ENCODE assay signal across 10 cellular contexts in the genomic region with DNA sequence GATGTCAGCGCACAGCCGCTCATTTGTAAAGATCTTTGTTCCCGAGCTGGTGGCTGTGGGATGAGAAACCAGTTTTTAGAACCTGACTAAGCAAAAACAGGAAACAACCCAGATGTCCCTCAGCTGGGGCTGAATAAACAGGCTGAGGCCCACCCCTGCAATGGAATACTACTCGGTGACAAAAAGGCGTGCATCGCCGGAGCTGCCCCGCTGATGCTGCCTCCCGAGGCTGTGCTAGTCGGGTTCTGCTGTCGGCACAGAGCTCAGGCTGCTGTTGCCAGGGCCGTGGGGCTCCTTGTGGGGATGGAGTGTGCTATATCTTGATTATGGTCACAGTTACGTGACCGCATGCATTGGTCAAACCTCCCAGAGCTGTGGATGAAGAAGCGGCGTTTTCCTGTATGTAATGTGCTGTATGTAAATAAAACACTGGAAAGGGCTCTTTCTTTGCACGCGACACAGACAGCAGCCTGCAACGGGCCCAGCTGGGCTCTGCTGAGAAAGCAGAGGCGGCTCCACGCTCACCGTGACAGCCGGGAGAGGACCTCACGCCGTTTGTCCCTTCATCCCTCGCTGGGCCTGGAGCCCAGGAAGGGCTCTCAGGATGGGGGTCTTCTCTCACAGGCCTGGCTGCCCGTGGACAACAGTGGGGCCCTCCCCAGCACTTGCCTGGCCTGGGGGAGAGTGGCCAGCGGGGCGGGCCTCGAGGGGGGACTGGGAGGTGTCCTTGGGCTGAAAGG. TPM values are rescaled to one million over a fixed set of nuclear protein-coding genes. Genes with fewer than 3 reads are reported as not detected.
DNase-seq lines count a peak whose midpoint lies in the region; ATAC-seq, FAIRE-seq and TF ChIP-seq lines count a peak whose summit lies in the region.
"Had no signal": no experiment of that assay in that cellular context is flagged by ENCODE, and none has a peak within 500 bp of the region (broad histone marks: within the 10 kb centered on the region; RNA-seq: fewer than 3 reads in every experiment).

No MANE protein-coding gene starts in this region.

- no peaks in the 10 kb centered on the region for H3K27me3 Mint-ChIP-seq in activated CD8-positive, alpha-beta T cell treated with anti-CD3 and anti-CD28 coated beads for 36 hours
- H3K27me3 Mint-ChIP-seq in activated CD8-positive, alpha-beta T cell treated with anti-CD3 and anti-CD28 coated beads, Interleukin-2, amount 10 ng/mL, durations not matched to agents 7 days and 5 days (ENCODE audit: low read depth), result no peaks in the 10 kb centered on the region

- POLR2A ChIA-PET in activated CD8-positive, alpha-beta T cell treated with anti-CD3 and anti-CD28 coated beads for 36 hours (lab: Charles Lee), result no interaction called here
- POLR2A ChIA-PET in activated CD8-positive, alpha-beta T cell treated with anti-CD3 and anti-CD28 coated beads, Interleukin-2, amount 10 ng/mL, durations not matched to agents 7 days and 5 days (lab: Charles Lee), result no interaction called here

- H3K9me3 ChIP-seq in lower lobe of right lung, result no peaks in the 10 kb centered on the region
- H3K9me3 ChIP-seq: ascending aorta had no signal

- TF ChIP-seq CTCF in cardiac fibroblast (IDR thresholded peaks at IDR 0.05; ENCODE audit: low read depth, low read length), result no peak
- no peak for TF ChIP-seq CTCF in lower lobe of right lung (IDR thresholded peaks at IDR 0.05)
- no peak for TF ChIP-seq CTCF in activated CD8-positive, alpha-beta T cell treated with anti-CD3 and anti-CD28 coated beads for 36 hours (IDR thresholded peaks at IDR 0.05)

- H3K27me3 ChIP-seq in lower lobe of right lung (ENCODE audit: low read depth), result no peaks in the 10 kb centered on the region
- H3K27me3 ChIP-seq: ascending aorta had no signal

- H3K4me3 ChIP-seq in cardiac fibroblast (replicated peaks in 1 of 2; ENCODE audit: low read depth in 2 of 2, low read length in 2 of 2) (no peak overlapping the region), lower lobe of right lung (no peak overlapping the region)
- H3K4me3 ChIP-seq: ascending aorta had no signal

- H3K4me1 ChIP-seq in lower lobe of right lung, result peaks cover 24% of the 10 kb centered on the region

- CTCF ChIA-PET in activated CD8-positive, alpha-beta T cell treated with anti-CD3 and anti-CD28 coated beads for 36 hours (lab: Charles Lee), result interaction anchor here (1.0 to 1.4 kb wide), 2 partner anchors 45 to 149 kb away, joined by 3 to 4 read pairs; no protein-coding TSS in a partner anchor
- CTCF ChIA-PET in activated CD8-positive, alpha-beta T cell treated with anti-CD3 and anti-CD28 coated beads, Interleukin-2, amount 10 ng/mL, durations not matched to agents 7 days and 5 days (lab: Charles Lee), result interaction anchor here (2.0 kb wide), 1 partner anchor 45 kb away, joined by 4 read pairs; no protein-coding TSS in a partner anchor

- H3K27ac ChIP-seq in lower lobe of right lung, result peak overlapping the region; percentile 67
- H3K27ac ChIP-seq: ascending aorta had no signal

- H3K4me3 Mint-ChIP-seq in activated CD8-positive, alpha-beta T cell treated with anti-CD3 and anti-CD28 coated beads for 36 hours, result no peak overlapping the region
- no peak overlapping the region for H3K4me3 Mint-ChIP-seq in activated CD8-positive, alpha-beta T cell treated with anti-CD3 and anti-CD28 coated beads, Interleukin-2, amount 10 ng/mL, durations not matched to agents 7 days and 5 days
- H3K4me3 Mint-ChIP-seq: T-helper 1 cell treated with Interleukin-12 subunit alpha and Interleukin-12 subunit beta and Interleukin-4 antibody, amounts not matched to agents 30 μg/mL and 1 μg/mL, for 36 hours had no signal

- H3K36me3 ChIP-seq in lower lobe of right lung, result no peaks in the 10 kb centered on the region
- H3K36me3 ChIP-seq: ascending aorta had no signal

- no peak for ATAC-seq in lower lobe of right lung
- no peak for ATAC-seq in activated CD8-positive, alpha-beta T cell treated with anti-CD3 and anti-CD28 coated beads for 36 hours
- no peak for ATAC-seq in activated CD8-positive, alpha-beta T cell treated with anti-CD3 and anti-CD28 coated beads, Interleukin-2, amount 10 ng/mL, durations not matched to agents 7 days and 5 days

- intact Hi-C loops in lower lobe of right lung (cut with DNase I), result no loop called here
- intact Hi-C loops in activated CD8-positive, alpha-beta T cell treated with anti-CD3 and anti-CD28 coated beads for 36 hours (cut with micrococcal nuclease), result no loop called here

- peaks cover 4% of the 10 kb centered on the region for H3K9me3 Mint-ChIP-seq in activated CD8-positive, alpha-beta T cell treated with anti-CD3 and anti-CD28 coated beads for 36 hours
- H3K9me3 Mint-ChIP-seq in activated CD8-positive, alpha-beta T cell treated with anti-CD3 and anti-CD28 coated beads, Interleukin-2, amount 10 ng/mL, durations not matched to agents 7 days and 5 days (ENCODE audit: insufficient read depth), result peaks cover 8% of the 10 kb centered on the region

- DNase-seq in NCI-H748 (lab: John Stamatoyannopoulos, UW; ENCODE audit: unreplicated experiment) (peak; percentile 60), cardiac fibroblast (ENCODE audit: low read depth in 2 of 2) (peak; percentile 53 to 61), lower lobe of right lung (peak; percentile 47), superior temporal gyrus (ENCODE audit: extremely low spot score) (peak; percentile 65), GM19239 (ENCODE audit: insufficient read length, low spot score) (no peak)
- no peak for DNase-seq in activated CD8-positive, alpha-beta T cell treated with anti-CD3 and anti-CD28 coated beads for 36 hours
- DNase-seq in activated CD8-positive, alpha-beta T cell treated with anti-CD3 and anti-CD28 coated beads, Interleukin-2, amount 10 ng/mL, durations not matched to agents 7 days and 5 days, result no peak

- no peak for FAIRE-seq in GM19239 (lab: Jason Lieb, UNC)

- H3K27ac Mint-ChIP-seq in activated CD8-positive, alpha-beta T cell treated with anti-CD3 and anti-CD28 coated beads for 36 hours, result no peak overlapping the region
- no peak overlapping the region for H3K27ac Mint-ChIP-seq in activated CD8-positive, alpha-beta T cell treated with anti-CD3 and anti-CD28 coated beads, Interleukin-2, amount 10 ng/mL, durations not matched to agents 7 days and 5 days
- H3K27ac Mint-ChIP-seq: T-helper 1 cell treated with Interleukin-12 subunit alpha and Interleukin-12 subunit beta and Interleukin-4 antibody, amounts not matched to agents 30 μg/mL and 1 μg/mL, for 36 hours had no signal

- no peaks in the 10 kb centered on the region for H3K4me1 Mint-ChIP-seq in activated CD8-positive, alpha-beta T cell treated with anti-CD3 and anti-CD28 coated beads for 36 hours (ENCODE audit: low read depth)
- H3K4me1 Mint-ChIP-seq in activated CD8-positive, alpha-beta T cell treated with anti-CD3 and anti-CD28 coated beads, Interleukin-2, amount 10 ng/mL, durations not matched to agents 7 days and 5 days (ENCODE audit: low read depth), result no peaks in the 10 kb centered on the region

- H3K36me3 Mint-ChIP-seq in activated CD8-positive, alpha-beta T cell treated with anti-CD3 and anti-CD28 coated beads for 36 hours (ENCODE audit: low read depth), result no peaks in the 10 kb centered on the region
- H3K36me3 Mint-ChIP-seq in activated CD8-positive, alpha-beta T cell treated with anti-CD3 and anti-CD28 coated beads, Interleukin-2, amount 10 ng/mL, durations not matched to agents 7 days and 5 days (ENCODE audit: low read depth), result no peaks in the 10 kb centered on the region

RNA-seq across cellular contexts. Expression of gene RNU6ATAC, which starts 51.5 kb away (rescaled TPM):
- 248 TPM for total RNA-seq in lower lobe of right lung
- 10 to 100 TPM; 17.5 to 26.8 TPM for total RNA-seq in activated CD8-positive, alpha-beta T cell treated with anti-CD3 and anti-CD28 coated beads for 36 hours
- 10 to 100 TPM; 13.7 to 50.1 TPM for total RNA-seq in activated CD8-positive, alpha-beta T cell treated with anti-CD3 and anti-CD28 coated beads, Interleukin-2, amount 10 ng/mL, durations not matched to agents 7 days and 5 days
- total RNA-seq: ascending aorta, renal cortical epithelial cell had no signal

Comparison
In these comparisons a context has a peak if more than half of its experiments do, and no peak if none do; other contexts are left out.
1. DNase-seq: peak in NCI-H748 (single experiment), cardiac fibroblast (2 of 2), lower lobe of right lung (single experiment) and superior temporal gyrus (single experiment); none in activated CD8-positive, alpha-beta T cell treated with anti-CD3 and anti-CD28 coated beads for 36 hours (single experiment), GM19239 (single experiment) and activated CD8-positive, alpha-beta T cell treated with anti-CD3 and anti-CD28 coated beads, Interleukin-2, amount 10 ng/mL, durations not matched to agents 7 days and 5 days (single experiment).